In the genomic region with DNA sequence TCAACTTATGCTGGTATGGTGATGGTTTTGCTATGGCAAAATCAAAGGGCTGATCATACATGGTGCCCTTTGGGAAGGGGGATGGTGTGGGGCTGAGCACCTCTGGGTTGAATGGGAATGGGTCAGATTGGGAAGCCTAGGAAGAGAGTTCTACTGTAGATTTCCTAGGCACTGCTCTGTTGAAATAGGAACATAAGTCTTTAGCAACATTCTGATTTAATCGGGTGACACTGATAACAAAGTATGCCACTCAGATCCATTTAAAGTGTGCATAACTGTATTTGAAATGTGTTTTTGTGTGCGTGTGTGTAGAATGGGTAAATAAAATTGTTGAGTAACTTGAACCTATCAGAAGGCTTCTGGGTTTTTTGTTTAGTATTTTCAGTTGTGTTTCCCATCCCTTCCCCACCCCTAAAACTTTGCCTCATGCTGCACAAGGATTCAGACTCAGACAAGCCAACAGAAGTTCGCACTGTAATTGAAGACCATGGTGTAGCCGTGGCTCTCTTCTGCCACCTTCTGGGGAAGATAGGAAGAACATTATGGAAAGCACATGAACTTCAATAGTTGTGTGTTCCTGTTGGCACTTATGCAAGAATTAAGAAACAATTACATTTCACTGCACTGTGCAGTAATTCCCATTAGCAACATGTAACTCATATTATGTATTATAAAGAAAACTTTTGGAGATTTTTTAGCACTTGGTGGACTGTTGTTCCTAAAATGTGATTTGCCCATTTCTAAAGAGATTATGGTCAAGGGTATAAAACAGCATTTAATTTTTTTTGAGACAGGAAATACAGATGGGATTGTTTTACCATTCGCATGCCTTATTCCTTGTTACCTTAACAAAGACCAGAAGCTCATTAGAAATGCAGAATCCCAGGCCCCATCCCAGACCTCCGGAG, we compare ENCODE assay signal across 8 cellular contexts. TPM values are rescaled to one million over a fixed set of nuclear protein-coding genes. Genes with fewer than 3 reads are reported as not detected.
DNase-seq lines count a peak whose midpoint lies in the region; ATAC-seq lines count a peak whose summit lies in the region.

No MANE protein-coding gene starts in this region.

- intact Hi-C loops in left colon (cut with DNase I, micrococcal nuclease), result no loop called here

- ATAC-seq in HG02763 (IDR thresholded peaks at IDR 0.05; ENCODE audit: unreplicated experiment), result peak; percentile 56
- ATAC-seq in left colon, result peak; percentile 86

- DNase-seq in DMS79 (lab: John Stamatoyannopoulos, UW) (peak; percentile 30), NCI-H446 (lab: John Stamatoyannopoulos, UW) (peak; percentile 47 to 82), cerebellar cortex (ENCODE audit: low spot score) (peak; percentile 83), left colon (peak in 1 of 2 donors; percentile 52), NCI-H1048 (lab: John Stamatoyannopoulos, UW) (no peak)
- peak; percentile 39 for DNase-seq in activated CD4-positive, alpha-beta T cell treated with anti-CD3 and anti-CD28 coated beads for 1 hour
- peak; percentile 30 to 50 for DNase-seq in stimulated activated CD4-positive, alpha-beta T cell treated with anti-CD3 and anti-CD28 coated beads, Interleukin-4, amount 100 ng/mL, for 4 hours

RNA-seq across cellular contexts. Expression of gene C4BPB, which starts 10.9 kb away (rescaled TPM):
- total RNA-seq in left colon, result 10 to 100 TPM in 1 of 2 donors, 1 to 10 TPM in 1; 5.0 to 20.8 TPM

RNA-seq across cellular contexts. Expression of gene PFKFB2, which starts 24.6 kb away (rescaled TPM):
- 100 to 1,000 TPM; 104 to 117 TPM for total RNA-seq in left colon

RNA-seq across cellular contexts. Expression of gene C4BPA, which starts 26.3 kb away (rescaled TPM):
- 1 to 10 TPM; 3.4 to 4.5 TPM for total RNA-seq in left colon

RNA-seq across cellular contexts. Expression of gene YOD1, which starts 26.7 kb away (rescaled TPM):
- total RNA-seq in left colon, result 1 to 10 TPM; 6.6 to 7.2 TPM

RNA-seq across cellular contexts. Expression of gene C1orf116, which starts 45.2 kb away (rescaled TPM):
- total RNA-seq in left colon, result 10 to 100 TPM; 17.2 to 31.6 TPM
